ENCODE assay signal across 8 cellular contexts in the genomic region with DNA sequence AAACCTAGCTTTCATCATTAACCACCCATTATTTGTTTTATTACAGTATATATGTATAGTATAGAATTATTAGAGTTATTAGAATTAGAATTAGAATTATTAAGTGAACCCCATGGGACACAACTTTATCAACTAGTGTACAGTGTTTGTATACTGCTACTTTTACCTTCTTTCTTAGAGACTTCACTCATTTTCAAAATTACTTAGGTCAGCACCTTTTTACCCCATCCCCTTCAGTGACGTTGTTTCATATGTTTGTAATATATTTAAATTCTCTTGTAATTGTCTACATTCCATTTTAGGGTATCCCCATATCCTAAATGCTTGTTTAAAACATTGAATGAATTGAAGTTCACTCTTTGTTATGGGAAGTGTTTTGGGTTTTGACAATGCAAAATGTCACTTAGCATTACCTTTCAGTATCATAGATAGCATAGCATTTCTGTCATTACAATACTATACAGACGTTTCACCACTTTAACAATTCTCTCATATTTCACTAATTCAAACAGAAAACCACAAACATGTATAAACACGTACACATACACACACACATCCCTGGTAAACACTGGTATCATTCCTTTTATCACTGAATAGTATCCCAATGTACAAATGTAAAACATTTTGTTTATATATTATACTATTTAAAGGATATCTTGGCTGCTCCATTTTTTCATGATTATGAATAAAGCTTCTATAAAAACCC.
"Had no signal": no experiment of that assay in that cellular context is flagged by ENCODE, and none has a peak within 500 bp of the region (broad histone marks: within the 10 kb centered on the region; RNA-seq: fewer than 3 reads in every experiment).

No MANE protein-coding gene starts in this region.

- FAIRE-seq: H1, H54 had no signal

- H3K4me3 Mint-ChIP-seq: GM23338, H9, IgD-negative memory B cell had no signal

- H2AFZ ChIP-seq: GM23338 had no signal

- H3K4me2 ChIP-seq: GM23338 had no signal

- H3K27me3 Mint-ChIP-seq: IgD-negative memory B cell had no signal

- H3K27ac ChIP-seq: HL-60 had no signal

- ATAC-seq: GM23338 had no signal

- H3K9me3 Mint-ChIP-seq: GM23338, H9 had no signal

- H3K27ac Mint-ChIP-seq: GM23338, H9, IgD-negative memory B cell had no signal

- H3K4me3 ChIP-seq: GM23338 had no signal

- H3K4me1 Mint-ChIP-seq: GM23338, H9, IgD-negative memory B cell had no signal

- DNase-seq: H9, HCEC 1CT, KG1 had no signal
